ENCODE assay signal across 15 cellular contexts in the genomic region with DNA sequence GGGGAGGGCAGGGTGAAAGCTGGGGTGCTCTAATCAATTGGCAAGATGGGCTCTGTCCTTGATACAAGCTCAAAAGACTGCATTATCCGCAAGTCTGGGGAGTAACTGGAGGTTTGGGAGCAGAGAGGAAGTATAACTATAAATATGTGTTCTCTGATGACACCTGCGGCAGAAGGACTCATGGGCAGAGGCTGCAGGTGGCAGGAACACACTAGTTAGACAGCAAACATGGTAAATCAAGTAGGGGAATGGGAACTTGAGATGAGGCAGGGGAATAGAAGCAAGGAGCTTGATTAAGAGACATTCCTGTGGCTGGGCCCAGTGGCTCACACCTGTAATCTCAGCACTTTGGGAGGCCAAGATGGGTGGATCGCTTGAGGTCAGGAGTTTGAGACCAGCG. TPM values are rescaled to one million over a fixed set of nuclear protein-coding genes. Genes with fewer than 3 reads are reported as not detected.
DNase-seq lines count a peak whose midpoint lies in the region; ATAC-seq and TF ChIP-seq lines count a peak whose summit lies in the region.
"Had no signal": no experiment of that assay in that cellular context is flagged by ENCODE, and none has a peak within 500 bp of the region (broad histone marks: within the 10 kb centered on the region; RNA-seq: fewer than 3 reads in every experiment).

No MANE protein-coding gene starts in this region.

- peaks cover 40% of the 10 kb centered on the region for H3K4me1 Mint-ChIP-seq in activated naive CD4-positive, alpha-beta T cell treated with anti-CD3 and anti-CD28 coated beads, Interleukin-2, amount 50 U/mL, for 24 hours
- peaks cover 20% of the 10 kb centered on the region for H3K4me1 Mint-ChIP-seq in central memory CD8-positive, alpha-beta T cell

- 47% methylated on average over 4 of the region's 4 CpGs for WGBS in thymus

- H3K4me1 ChIP-seq in MM.1S (ENCODE audit: low read length) (peaks cover 21% of the 10 kb centered on the region), thymus (ENCODE audit: control insufficient read depth, insufficient read depth, low read length) (peaks cover 6% of the 10 kb centered on the region)
- H3K4me1 ChIP-seq: tibial artery had no signal

- peak overlapping the region; percentile 62 for H3K4me2 ChIP-seq in MM.1S (ENCODE audit: low read depth, low read length)

- H3K9ac ChIP-seq in MM.1S (ENCODE audit: low read length): peak overlapping the region; percentile 39; the same call in 1 of the 2 replicates

- ATAC-seq in central memory CD8-positive, alpha-beta T cell (replicated peaks; ENCODE audit: extremely low read depth, poor library complexity, severe bottlenecking): no peak
- no peak for ATAC-seq in HG03432 (IDR thresholded peaks at IDR 0.05; ENCODE audit: unreplicated experiment)
- no peak for ATAC-seq in GM21526 (IDR thresholded peaks at IDR 0.05; ENCODE audit: low FRiP score, unreplicated experiment)
- ATAC-seq: left ventricle myocardium superior had no signal

- H3K27me3 Mint-ChIP-seq in activated naive CD4-positive, alpha-beta T cell treated with anti-CD3 and anti-CD28 coated beads, Interleukin-2, amount 50 U/mL, for 24 hours: no peaks in the 10 kb centered on the region
- H3K27me3 Mint-ChIP-seq in central memory CD8-positive, alpha-beta T cell: no peaks in the 10 kb centered on the region

- H3K27ac ChIP-seq in MM.1S (ENCODE audit: low read length): peak overlapping the region; percentile 94
- peak overlapping the region; percentile 18 for H3K27ac ChIP-seq in thymus (ENCODE audit: low read depth)
- H3K27ac ChIP-seq: tibial artery had no signal

- H3K4me3 ChIP-seq in MM.1S (ENCODE audit: low read length): no peak overlapping the region
- H3K4me3 ChIP-seq in thymus (ENCODE audit: low read length): no peak overlapping the region
- H3K4me3 ChIP-seq: HAP-1, tibial artery had no signal

- H3K27me3 ChIP-seq in MM.1S (replicated peaks; ENCODE audit: insufficient read depth, low read length) (no peaks in the 10 kb centered on the region), thymus (ENCODE audit: control insufficient read depth, insufficient read depth) (no peaks in the 10 kb centered on the region)
- H3K27me3 ChIP-seq: tibial artery had no signal

- no peak overlapping the region for H3K4me3 Mint-ChIP-seq in activated naive CD4-positive, alpha-beta T cell treated with anti-CD3 and anti-CD28 coated beads, Interleukin-2, amount 50 U/mL, for 24 hours
- H3K4me3 Mint-ChIP-seq in central memory CD8-positive, alpha-beta T cell: peak overlapping the region; percentile 72

- H3K36me3 Mint-ChIP-seq in activated naive CD4-positive, alpha-beta T cell treated with anti-CD3 and anti-CD28 coated beads, Interleukin-2, amount 50 U/mL, for 24 hours: peaks cover 3% of the 10 kb centered on the region
- H3K36me3 Mint-ChIP-seq in central memory CD8-positive, alpha-beta T cell (ENCODE audit: insufficient read depth): peaks cover 2% of the 10 kb centered on the region

- H3K36me3 ChIP-seq in MM.1S (replicated peaks; ENCODE audit: insufficient read depth, low read length) (no peaks in the 10 kb centered on the region), thymus (ENCODE audit: control insufficient read depth, insufficient read depth) (no peaks in the 10 kb centered on the region)
- H3K36me3 ChIP-seq: HAP-1, tibial artery had no signal

- H3K9me3 ChIP-seq in MM.1S (replicated peaks; ENCODE audit: insufficient read depth, low read length) (no peaks in the 10 kb centered on the region), thymus (ENCODE audit: control insufficient read depth) (no peaks in the 10 kb centered on the region)
- H3K9me3 ChIP-seq: HAP-1, tibial artery had no signal

- no peak overlapping the region for H2AFZ ChIP-seq in MM.1S (ENCODE audit: low read length)

- H3K27ac Mint-ChIP-seq in activated naive CD4-positive, alpha-beta T cell treated with anti-CD3 and anti-CD28 coated beads, Interleukin-2, amount 50 U/mL, for 24 hours: peak overlapping the region; percentile 66
- no peak overlapping the region for H3K27ac Mint-ChIP-seq in central memory CD8-positive, alpha-beta T cell (ENCODE audit: low read depth)

- DNase-seq in activated naive CD4-positive, alpha-beta T cell treated with anti-CD3 and anti-CD28 coated beads, Interleukin-2, amount 50 U/mL, for 16 hours: no peak
- DNase-seq in MM.1S (peak; percentile 58), hepatic stellate cell (ENCODE audit: low spot score) (no peak)
- DNase-seq in central memory CD8-positive, alpha-beta T cell (ENCODE audit: low spot score in 2 of 2): no peak
- DNase-seq: DMS153; foreskin fibroblast; left ventricle myocardium superior; NCI-H1105 treated with DMSO at 0.1 percent for 48 hours; stimulated activated CD4-positive, alpha-beta T cell treated with anti-CD3 and anti-CD28 coated beads, Interleukin-15, amount 100 ng/mL, for 24 hours; tibial artery had no signal

- H3K9me3 Mint-ChIP-seq in activated naive CD4-positive, alpha-beta T cell treated with anti-CD3 and anti-CD28 coated beads, Interleukin-2, amount 50 U/mL, for 24 hours: no peaks in the 10 kb centered on the region
- no peaks in the 10 kb centered on the region for H3K9me3 Mint-ChIP-seq in central memory CD8-positive, alpha-beta T cell

- TF ChIP-seq CTCF in MM.1S (IDR thresholded peaks at IDR 0.05; ENCODE audit: low read length): 0 out of 2 replicates have a peak, but pooled peaks have one; percentile 11

- H3K9me2 ChIP-seq in MM.1S (replicated peaks; ENCODE audit: insufficient read depth, low read length): no peaks in the 10 kb centered on the region

- peaks cover 12% of the 10 kb centered on the region for H3K79me2 ChIP-seq in MM.1S (ENCODE audit: low read length)

- no peaks in the 10 kb centered on the region for H4K20me1 ChIP-seq in MM.1S (ENCODE audit: insufficient read depth, low read length)

- H3F3A ChIP-seq in MM.1S (ENCODE audit: insufficient read depth, low read length): peaks cover 23% of the 10 kb centered on the region

RNA-seq across cellular contexts. Expression of a gene that starts 30.3 kb away (rescaled TPM):
- polyA plus RNA-seq in thymus: 27.4 TPM
